ENCODE assay signal across 23 cellular contexts in genomic region chr17:1745513-1746020, GRCh38. TPM values are rescaled to one million over a fixed set of nuclear protein-coding genes. Genes with fewer than 3 reads are reported as not detected.
"Had no signal": no experiment of that assay in that cellular context is flagged by ENCODE, and none has a peak within 500 bp of the region (broad histone marks: within the 10 kb centered on the region; RNA-seq: fewer than 3 reads in every experiment).

No MANE protein-coding gene starts in this region.

- FAIRE-seq: pancreas had no signal

- H3K4me3 Mint-ChIP-seq: central memory CD8-positive, alpha-beta T cell; stimulated activated memory B cell treated with anti-CD40 and anti-IgM and Interleukin-4, amounts not matched to agents 10 μg/mL and 1 μg/mL and 100 μg/mL, for 72 hours; stimulated activated naive CD8-positive, alpha-beta T cell treated with anti-CD3 and anti-CD28 coated beads, Interleukin-15, amount 100 ng/mL, for 72 hours had no signal

- H3K9me3 Mint-ChIP-seq: central memory CD8-positive, alpha-beta T cell; naive B cell; stimulated activated memory B cell treated with anti-CD40 and anti-IgM and Interleukin-4, amounts not matched to agents 10 μg/mL and 1 μg/mL and 100 μg/mL, for 72 hours; stimulated activated naive CD8-positive, alpha-beta T cell treated with anti-CD3 and anti-CD28 coated beads, Interleukin-15, amount 100 ng/mL, for 72 hours had no signal

- H3K4me1 ChIP-seq: pancreas, psoas muscle had no signal

- H3K27ac Mint-ChIP-seq: naive B cell; stimulated activated memory B cell treated with anti-CD40 and anti-IgM and Interleukin-4, amounts not matched to agents 10 μg/mL and 1 μg/mL and 100 μg/mL, for 72 hours had no signal

- ATAC-seq: gastroesophageal sphincter; left lung; lower lobe of right lung; pancreas; sciatic nerve; stimulated activated naive CD8-positive, alpha-beta T cell treated with anti-CD3 and anti-CD28 coated beads, Interleukin-15, amount 100 ng/mL, for 72 hours had no signal

- H3K4me1 Mint-ChIP-seq: central memory CD8-positive, alpha-beta T cell; naive B cell; stimulated activated memory B cell treated with anti-CD40 and anti-IgM and Interleukin-4, amounts not matched to agents 10 μg/mL and 1 μg/mL and 100 μg/mL, for 72 hours; stimulated activated naive CD8-positive, alpha-beta T cell treated with anti-CD3 and anti-CD28 coated beads, Interleukin-15, amount 100 ng/mL, for 72 hours had no signal

- H3K36me3 ChIP-seq: esophagus squamous epithelium, gastroesophageal sphincter, left lung, lower lobe of right lung, pancreas, spleen had no signal

- DNase-seq: esophagus squamous epithelium; foreskin fibroblast; glutamatergic neuron; islet precursor cell; left lung; lower lobe of right lung; mesendoderm; naive B cell; psoas muscle; retina; spleen; stimulated activated CD4-positive, alpha-beta T cell treated with anti-CD3 and anti-CD28 coated beads, Interleukin-15, amount 100 ng/mL, for 24 hours; stimulated activated CD4-positive, alpha-beta T cell treated with anti-CD3 and anti-CD28 coated beads, Interleukin-1b, Interleukin-23, amount 100 ng/mL, for 48 hours; stimulated activated CD4-positive, alpha-beta T cell treated with anti-CD3 and anti-CD28 coated beads, Interleukin-4, amount 100 ng/mL, for 24 hours; stimulated activated naive CD8-positive, alpha-beta T cell treated with anti-CD3 and anti-CD28 coated beads, Interleukin-15, amount 100 ng/mL, for 72 hours; trophoblast cell had no signal

- H3K27ac ChIP-seq: left lung, lower lobe of right lung, pancreas, psoas muscle had no signal

- H3K27me3 ChIP-seq: esophagus squamous epithelium, gastroesophageal sphincter, left lung, pancreas, spleen had no signal

- H3K27me3 Mint-ChIP-seq: central memory CD8-positive, alpha-beta T cell; naive B cell; stimulated activated memory B cell treated with anti-CD40 and anti-IgM and Interleukin-4, amounts not matched to agents 10 μg/mL and 1 μg/mL and 100 μg/mL, for 72 hours; stimulated activated naive CD8-positive, alpha-beta T cell treated with anti-CD3 and anti-CD28 coated beads, Interleukin-15, amount 100 ng/mL, for 72 hours had no signal

- H3K36me3 Mint-ChIP-seq: naive B cell; stimulated activated memory B cell treated with anti-CD40 and anti-IgM and Interleukin-4, amounts not matched to agents 10 μg/mL and 1 μg/mL and 100 μg/mL, for 72 hours had no signal

- H3K9me3 ChIP-seq: esophagus squamous epithelium, gastroesophageal sphincter, left lung, lower lobe of right lung, pancreas, psoas muscle, spleen had no signal

- H3K4me3 ChIP-seq: esophagus squamous epithelium, gastroesophageal sphincter, left lung, lower lobe of right lung, pancreas, psoas muscle, spleen had no signal

RNA-seq across cellular contexts. Expression of gene SERPINF2, which starts 2.9 kb away (rescaled TPM):
- total RNA-seq: skeletal muscle tissue had no signal
- polyA plus RNA-seq: neural cell had no signal
